ENCODE assay signal across 1 cellular context in the genomic region with DNA sequence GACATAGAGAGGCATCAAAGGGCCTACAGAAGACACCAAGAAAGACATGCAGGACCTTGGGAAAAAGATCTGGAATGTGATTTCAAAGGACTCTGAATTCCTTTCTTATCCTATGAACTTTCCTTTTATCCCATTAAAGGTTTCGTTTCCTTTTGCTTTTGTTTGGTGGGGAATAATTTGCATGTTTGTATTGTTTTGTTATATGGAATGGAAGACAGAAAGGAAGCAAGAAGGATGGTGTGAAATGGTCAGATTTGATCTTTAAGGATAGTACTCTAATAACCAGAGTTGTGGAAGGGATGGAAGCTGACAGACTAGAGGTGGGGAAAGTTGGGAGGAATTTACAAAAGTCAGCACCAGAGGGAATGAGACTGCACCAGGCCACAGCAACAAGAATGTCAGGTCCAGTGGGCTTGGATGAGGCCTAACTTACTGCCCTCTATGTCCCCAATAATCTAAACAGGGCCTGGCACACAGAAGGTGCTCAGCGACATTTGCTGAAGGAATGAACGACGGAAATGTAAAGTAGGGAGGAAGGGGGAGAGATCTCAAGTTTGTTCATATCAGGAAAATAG.
TF ChIP-seq lines count a peak whose summit lies in the region.

No MANE protein-coding gene starts in this region.

TF ChIP-seq in GM23338, 12 proteins besides CTCF, POLR2A, EP300 and RAD21 (continued from another document):
- TF ChIP-seq, protein P1, sequence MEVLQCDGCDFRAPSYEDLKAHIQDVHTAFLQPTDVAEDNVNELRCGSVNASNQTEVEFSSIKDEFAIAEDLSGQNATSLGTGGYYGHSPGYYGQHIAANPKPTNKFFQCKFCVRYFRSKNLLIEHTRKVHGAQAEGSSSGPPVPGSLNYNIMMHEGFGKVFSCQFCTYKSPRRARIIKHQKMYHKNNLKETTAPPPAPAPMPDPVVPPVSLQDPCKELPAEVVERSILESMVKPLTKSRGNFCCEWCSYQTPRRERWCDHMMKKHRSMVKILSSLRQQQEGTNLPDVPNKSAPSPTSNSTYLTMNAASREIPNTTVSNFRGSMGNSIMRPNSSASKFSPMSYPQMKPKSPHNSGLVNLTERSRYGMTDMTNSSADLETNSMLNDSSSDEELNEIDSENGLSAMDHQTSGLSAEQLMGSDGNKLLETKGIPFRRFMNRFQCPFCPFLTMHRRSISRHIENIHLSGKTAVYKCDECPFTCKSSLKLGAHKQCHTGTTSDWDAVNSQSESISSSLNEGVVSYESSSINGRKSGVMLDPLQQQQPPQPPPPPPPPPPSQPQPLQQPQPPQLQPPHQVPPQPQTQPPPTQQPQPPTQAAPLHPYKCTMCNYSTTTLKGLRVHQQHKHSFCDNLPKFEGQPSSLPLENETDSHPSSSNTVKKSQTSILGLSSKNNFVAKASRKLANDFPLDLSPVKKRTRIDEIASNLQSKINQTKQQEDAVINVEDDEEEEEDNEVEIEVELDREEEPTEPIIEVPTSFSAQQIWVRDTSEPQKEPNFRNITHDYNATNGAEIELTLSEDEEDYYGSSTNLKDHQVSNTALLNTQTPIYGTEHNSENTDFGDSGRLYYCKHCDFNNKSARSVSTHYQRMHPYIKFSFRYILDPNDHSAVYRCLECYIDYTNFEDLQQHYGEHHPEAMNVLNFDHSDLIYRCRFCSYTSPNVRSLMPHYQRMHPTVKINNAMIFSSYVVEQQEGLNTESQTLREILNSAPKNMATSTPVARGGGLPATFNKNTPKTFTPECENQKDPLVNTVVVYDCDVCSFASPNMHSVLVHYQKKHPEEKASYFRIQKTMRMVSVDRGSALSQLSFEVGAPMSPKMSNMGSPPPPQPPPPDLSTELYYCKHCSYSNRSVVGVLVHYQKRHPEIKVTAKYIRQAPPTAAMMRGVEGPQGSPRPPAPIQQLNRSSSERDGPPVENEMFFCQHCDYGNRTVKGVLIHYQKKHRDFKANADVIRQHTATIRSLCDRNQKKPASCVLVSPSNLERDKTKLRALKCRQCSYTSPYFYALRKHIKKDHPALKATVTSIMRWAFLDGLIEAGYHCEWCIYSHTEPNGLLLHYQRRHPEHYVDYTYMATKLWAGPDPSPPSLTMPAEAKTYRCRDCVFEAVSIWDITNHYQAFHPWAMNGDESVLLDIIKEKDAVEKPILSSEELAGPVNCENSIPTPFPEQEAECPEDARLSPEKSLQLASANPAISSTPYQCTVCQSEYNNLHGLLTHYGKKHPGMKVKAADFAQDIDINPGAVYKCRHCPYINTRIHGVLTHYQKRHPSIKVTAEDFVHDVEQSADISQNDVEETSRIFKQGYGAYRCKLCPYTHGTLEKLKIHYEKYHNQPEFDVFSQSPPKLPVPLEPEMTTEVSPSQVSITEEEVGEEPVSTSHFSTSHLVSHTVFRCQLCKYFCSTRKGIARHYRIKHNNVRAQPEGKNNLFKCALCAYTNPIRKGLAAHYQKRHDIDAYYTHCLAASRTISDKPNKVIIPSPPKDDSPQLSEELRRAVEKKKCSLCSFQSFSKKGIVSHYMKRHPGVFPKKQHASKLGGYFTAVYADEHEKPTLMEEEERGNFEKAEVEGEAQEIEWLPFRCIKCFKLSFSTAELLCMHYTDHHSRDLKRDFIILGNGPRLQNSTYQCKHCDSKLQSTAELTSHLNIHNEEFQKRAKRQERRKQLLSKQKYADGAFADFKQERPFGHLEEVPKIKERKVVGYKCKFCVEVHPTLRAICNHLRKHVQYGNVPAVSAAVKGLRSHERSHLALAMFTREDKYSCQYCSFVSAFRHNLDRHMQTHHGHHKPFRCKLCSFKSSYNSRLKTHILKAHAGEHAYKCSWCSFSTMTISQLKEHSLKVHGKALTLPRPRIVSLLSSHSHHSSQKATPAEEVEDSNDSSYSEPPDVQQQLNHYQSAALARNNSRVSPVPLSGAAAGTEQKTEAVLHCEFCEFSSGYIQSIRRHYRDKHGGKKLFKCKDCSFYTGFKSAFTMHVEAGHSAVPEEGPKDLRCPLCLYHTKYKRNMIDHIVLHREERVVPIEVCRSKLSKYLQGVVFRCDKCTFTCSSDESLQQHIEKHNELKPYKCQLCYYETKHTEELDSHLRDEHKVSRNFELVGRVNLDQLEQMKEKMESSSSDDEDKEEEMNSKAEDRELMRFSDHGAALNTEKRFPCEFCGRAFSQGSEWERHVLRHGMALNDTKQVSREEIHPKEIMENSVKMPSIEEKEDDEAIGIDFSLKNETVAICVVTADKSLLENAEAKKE (CRISPR knock-in tag; IDR thresholded peaks at IDR 0.05) = no peak
- TF ChIP-seq EZH2 (IDR thresholded peaks at IDR 0.05; ENCODE audit: low read depth, unreplicated experiment) (no peak), CREB1 (CRISPR knock-in tag; IDR thresholded peaks at IDR 0.05; ENCODE audit: low read depth) (no peak)
